ENCODE assay signal across 18 cellular contexts in genomic region chr10:82497451-82497850, GRCh38.
"Had no signal": no experiment of that assay in that cellular context is flagged by ENCODE, and none has a peak within 500 bp of the region (broad histone marks: within the 10 kb centered on the region; RNA-seq: fewer than 3 reads in every experiment).

No MANE protein-coding gene starts in this region.

- H3K9me3 ChIP-seq: esophagus muscularis mucosa, suprapubic skin, transverse colon, uterus had no signal

- H3K27ac ChIP-seq: esophagus muscularis mucosa, left ventricle myocardium inferior, suprapubic skin, transverse colon, uterus, WERI-Rb-1 had no signal

- H3K27me3 Mint-ChIP-seq: activated T-helper 17 cell treated with anti-CD3 and anti-CD28 coated beads, Interleukin-2, amount 50 U/mL, for 72 hours; dendritic cell treated with granulocyte-macrophage colony-stimulating factor and Interleukin-4, amounts not matched to agents 40 ng/mL and 50 ng/mL, for 4 days had no signal

- H3K36me3 ChIP-seq: esophagus muscularis mucosa, heart right ventricle, left ventricle myocardium inferior, suprapubic skin, transverse colon, uterus, WERI-Rb-1 had no signal

- DNase-seq: activated CD4-positive, alpha-beta T cell treated with anti-CD3 and anti-CD28 coated beads for 1 hour; activated CD4-positive, alpha-beta T cell treated with anti-CD3 and anti-CD28 coated beads, Interleukin-2, amount 50 U/mL, for 4 hours; activated naive CD4-positive, alpha-beta T cell treated with Interleukin-2 at 50 U/mL for 16 hours; anterior cingulate cortex; effector CD8-positive, alpha-beta T cell; heart right ventricle; left ventricle myocardium inferior; occipital lobe; retina; stimulated activated CD4-positive, alpha-beta T cell treated with anti-CD3 and anti-CD28 coated beads, Interleukin-2, amount 100 ng/mL, for 24 hours; stimulated activated naive CD8-positive, alpha-beta T cell treated with anti-CD3 and anti-CD28 coated beads, Interleukin-15, Interleukin-2, amounts not matched to agents 100 U/mL and 50 U/mL, for 24 hours; transverse colon; uterus; WERI-Rb-1 had no signal

- H3K4me3 Mint-ChIP-seq: activated T-helper 17 cell treated with anti-CD3 and anti-CD28 coated beads, Interleukin-2, amount 50 U/mL, for 72 hours; dendritic cell treated with granulocyte-macrophage colony-stimulating factor and Interleukin-4, amounts not matched to agents 40 ng/mL and 50 ng/mL, for 4 days had no signal

- H3K27ac Mint-ChIP-seq: activated T-helper 17 cell treated with anti-CD3 and anti-CD28 coated beads, Interleukin-2, amount 50 U/mL, for 72 hours; dendritic cell treated with granulocyte-macrophage colony-stimulating factor and Interleukin-4, amounts not matched to agents 40 ng/mL and 50 ng/mL, for 4 days had no signal

- H3K4me1 Mint-ChIP-seq: activated T-helper 17 cell treated with anti-CD3 and anti-CD28 coated beads, Interleukin-2, amount 50 U/mL, for 72 hours had no signal

- H3K27me3 ChIP-seq: esophagus muscularis mucosa, heart right ventricle, suprapubic skin, transverse colon, uterus had no signal

- H3K4me3 ChIP-seq: esophagus muscularis mucosa, heart right ventricle, left ventricle myocardium inferior, suprapubic skin, transverse colon, uterus had no signal

- H3K4me1 ChIP-seq: esophagus muscularis mucosa, left ventricle myocardium inferior, suprapubic skin, transverse colon, uterus had no signal
